Comparison of ENCODE assay signal across 9 cellular contexts in genomic region chr16:75105306-75106061, GRCh38. TPM values are rescaled to one million over a fixed set of nuclear protein-coding genes. Genes with fewer than 3 reads are reported as not detected.
DNase-seq lines count a peak whose midpoint lies in the region; ATAC-seq, FAIRE-seq and TF ChIP-seq lines count a peak whose summit lies in the region.
"Had no signal": no experiment of that assay in that cellular context is flagged by ENCODE, and none has a peak within 500 bp of the region (broad histone marks: within the 10 kb centered on the region; RNA-seq: fewer than 3 reads in every experiment).

No MANE protein-coding gene starts in this region.

- H3K27me3 ChIP-seq in HepG2 (ENCODE audit: control insufficient read depth in 1 of 2, insufficient read depth in 2 of 2, low read length in 2 of 2) (no peaks in the 10 kb centered on the region), thymus (ENCODE audit: control insufficient read depth, insufficient read depth) (no peaks in the 10 kb centered on the region), foreskin keratinocyte (no peaks in the 10 kb centered on the region), mammary epithelial cell (ENCODE audit: insufficient read depth, low read length) (no peaks in the 10 kb centered on the region)

- no peak for TF ChIP-seq POLR2A in HepG2 (IDR thresholded peaks at IDR 0.05; ENCODE audit: insufficient read depth in 1 of 2, low read depth in 2 of 2, low read length in 2 of 2)

- TF ChIP-seq EP300 in HepG2 (IDR thresholded peaks at IDR 0.05; ENCODE audit: low read depth in 2 of 2, low read length in 2 of 2) (no peak), HepG2 (CRISPR knock-in tag; IDR thresholded peaks at IDR 0.05; ENCODE audit: borderline replicate concordance) (no peak)

- TF ChIP-seq CTCF in HepG2 (CRISPR knock-in tag; IDR thresholded peaks at IDR 0.05) (no peak), foreskin keratinocyte (conservative IDR thresholded peaks at IDR 0.05) (no peak), mammary epithelial cell (conservative IDR thresholded peaks at IDR 0.05 in 1 of 2, IDR thresholded peaks at IDR 0.05 in 1 of 2; ENCODE audit: extremely low read depth in 1 of 2, insufficient read depth in 1 of 2, low read depth in 1 of 2, low read length in 2 of 2) (no peak)

- no peak overlapping the region for H3K4me2 ChIP-seq in HepG2 (ENCODE audit: low read depth, low read length)
- no peak overlapping the region for H3K4me2 ChIP-seq in mammary epithelial cell (ENCODE audit: insufficient read depth, low read depth, low read length)

- peaks cover 6% of the 10 kb centered on the region for H4K20me1 ChIP-seq in HepG2 (ENCODE audit: insufficient read depth, low read length)
- H4K20me1 ChIP-seq in mammary epithelial cell (ENCODE audit: insufficient read depth, low read length): no peaks in the 10 kb centered on the region

- peaks cover 6% of the 10 kb centered on the region for H3K79me2 ChIP-seq in HepG2 (ENCODE audit: insufficient read depth, low read length)
- peaks cover 9% of the 10 kb centered on the region for H3K79me2 ChIP-seq in mammary epithelial cell (ENCODE audit: insufficient read depth, low read length)

- in situ Hi-C loops in HepG2 (cut with HindIII; ENCODE audit: extremely low pct_ligation_motif_present, low pct_unique_long_range_greater_than_20kb): loop anchor here (10.0 kb wide), 1 partner anchor 111 kb away; the partner anchor contains the start of gene ZNRF1
- in situ Hi-C loops in mammary epithelial cell (cut with MboI; ENCODE audit: low sequenced_read_pairs in 2 of 2): loop anchor here (5.0 to 25.0 kb wide), 3 partner anchors 103 to 393 kb away; partner anchors contain the start of genes MLKL (in 1 of the 2) and ZNRF1 (in 1 of the 2)

- H3K4me1 ChIP-seq in HepG2 (ENCODE audit: insufficient read depth, low read length): peaks cover 8% of the 10 kb centered on the region
- H3K4me1 ChIP-seq in thymus (ENCODE audit: control insufficient read depth, insufficient read depth, low read length): peaks cover 65% of the 10 kb centered on the region
- peaks cover 21% of the 10 kb centered on the region for H3K4me1 ChIP-seq in foreskin keratinocyte
- H3K4me1 ChIP-seq in mammary epithelial cell (ENCODE audit: insufficient read depth, low read length): peaks cover 28% of the 10 kb centered on the region

- H3K9ac ChIP-seq in HepG2 (ENCODE audit: insufficient read depth, low read depth, low read length) (no peak overlapping the region), mammary epithelial cell (ENCODE audit: insufficient read depth, low read length) (no peak overlapping the region)

- FAIRE-seq in HepG2 (lab: Jason Lieb, UNC): no peak

- POLR2A ChIA-PET in HepG2 (lab: Yijun Ruan, JAX): no interaction called here

- H3K9me3 ChIP-seq in HepG2 (ENCODE audit: low read length) (no peaks in the 10 kb centered on the region), thymus (ENCODE audit: control insufficient read depth) (no peaks in the 10 kb centered on the region), mammary epithelial cell (replicated peaks; ENCODE audit: insufficient read depth, low read length) (no peaks in the 10 kb centered on the region)

- dilution Hi-C loops in mammary epithelial cell (cut with HindIII; ENCODE audit: low sequenced_read_pairs): loop anchor here (5.0 kb wide), 1 partner anchor 88 kb away; no protein-coding TSS in a partner anchor

- CTCF ChIA-PET in HepG2 (lab: Yijun Ruan, JAX; ENCODE audit: low intra/inter-chr PET ratio, low total read pairs) (no interaction called here), mammary epithelial cell (lab: Charles Lee; ENCODE audit: low non-redundant PET) (no interaction called here)

- H2AFZ ChIP-seq in HepG2 (ENCODE audit: low read length) (no peak overlapping the region), mammary epithelial cell (ENCODE audit: low read depth, low read length) (no peak overlapping the region)

- WGBS in HepG2 (ENCODE audit: low lambda C conversion rate): 100% methylated on average over 6 of the region's 10 CpGs
- WGBS in thymus: 55% methylated on average over 10 of the region's 10 CpGs
- 84% methylated on average over 8 of the region's 10 CpGs for WGBS in mammary epithelial cell (ENCODE audit: low coverage, missing lambda C conversion rate)

- intact Hi-C loops in HepG2 (cut with micrococcal nuclease; ENCODE audit: unreplicated experiment): no loop called here
- intact Hi-C loops in mammary epithelial cell (cut with micrococcal nuclease): no loop called here

- BruUV-seq in HepG2 (replicated peaks; lab: Mats Ljungman, UMichigan) (no TSS peak), mammary epithelial cell (replicated peaks; lab: Mats Ljungman, UMichigan) (no TSS peak)

- no peak for TF ChIP-seq RAD21 in HepG2 (CRISPR knock-in tag; IDR thresholded peaks at IDR 0.05)

- ATAC-seq in HepG2 (no peak), foreskin keratinocyte (no peak)
- ATAC-seq: effector memory CD8-positive, alpha-beta T cell had no signal

- H3K36me3 ChIP-seq in HepG2 (replicated peaks in 1 of 2; ENCODE audit: control insufficient read depth in 1 of 2, insufficient read depth in 2 of 2, low read length in 2 of 2) (peaks cover 27 to 57% of the 10 kb centered on the region in 2 experiments), thymus (ENCODE audit: control insufficient read depth, insufficient read depth) (peaks cover 20% of the 10 kb centered on the region), mammary epithelial cell (ENCODE audit: insufficient read depth, low read length) (no peaks in the 10 kb centered on the region)

- H3K4me3 ChIP-seq in HepG2 (replicated peaks in 1 of 3; ENCODE audit: insufficient read depth in 1 of 3, low read depth in 2 of 3, low read length in 3 of 3) (no peak overlapping the region), thymus (ENCODE audit: low read length) (no peak overlapping the region), mammary epithelial cell (replicated peaks in 1 of 3; ENCODE audit: insufficient read depth in 1 of 3, low read depth in 2 of 3, low read length in 3 of 3) (no peak overlapping the region)

- H3K27ac ChIP-seq in HepG2 (ENCODE audit: extremely low read length, insufficient read depth, low read length) (no peak overlapping the region), thymus (ENCODE audit: low read depth) (peak overlapping the region; percentile 72), foreskin keratinocyte (no peak overlapping the region), mammary epithelial cell (ENCODE audit: insufficient read depth, low read depth, low read length) (no peak overlapping the region)

- DNase-seq in NCI-H146 (lab: John Stamatoyannopoulos, UW) (peak; percentile 11), NCI-H146 treated with DMSO at 0.1 percent for 48 hours (lab: John Stamatoyannopoulos, UW; ENCODE audit: unreplicated experiment) (no peak), amygdala (lab: John Stamatoyannopoulos, UW) (peak in 38 of 56 donors; percentile 11 to 74 (median 41)), HepG2 (ENCODE audit: low spot score) (no peak), foreskin keratinocyte (no peak), mammary epithelial cell (no peak), NCI-H1048 (lab: John Stamatoyannopoulos, UW) (no peak)
- DNase-seq: effector memory CD8-positive, alpha-beta T cell had no signal

RNA-seq across cellular contexts. Expression of gene LDHD, which starts 11.1 kb away (rescaled TPM):
- total RNA-seq in HepG2 (2016; rRNA removed; fragmentation: Illumina TruSeq; extraction: Trizol) (9.1 and 9.3 TPM in 2 replicates), foreskin keratinocyte (0.48 and 0.49 TPM in 2 replicates), mammary epithelial cell (1 to 10 TPM in 1 of 2 donors, under 1 TPM in 1; 0.50 to 1.4 TPM)
- total RNA-seq in HepG2 (2016; cell fraction: cytosol; rRNA removed; fragmentation: Illumina TruSeq; extraction: Trizol; ENCODE audit: low read depth): 0.62 and 0.71 TPM in 2 replicates
- 8.4 and 10.2 TPM in 2 replicates for total RNA-seq in HepG2 (2016; cell fraction: insoluble cytoplasmic fraction; rRNA removed; fragmentation: Illumina TruSeq; extraction: Trizol)
- total RNA-seq in HepG2 (2016; cell fraction: membrane; rRNA removed; fragmentation: Illumina TruSeq; extraction: Trizol): 1.7 and 2.0 TPM in 2 replicates
- total RNA-seq in HepG2 (2016; cell fraction: nucleus; rRNA removed; fragmentation: Illumina TruSeq; extraction: Trizol): 7.0 and 9.0 TPM in 2 replicates
- polyA plus RNA-seq in HepG2 (2011; rRNA removed) (9.8 and 12.1 TPM in 2 replicates), thymus (1.6 TPM), foreskin keratinocyte (0.45 and 0.50 TPM in 2 replicates), mammary epithelial cell (0.16 TPM)
- 7.9 and 13.1 TPM in 2 replicates for polyA plus RNA-seq in HepG2 (2011; cell fraction: cytosol; rRNA removed)
- 32.0 and 36.9 TPM in 2 replicates for polyA plus RNA-seq in HepG2 (2011; cell fraction: nucleus; rRNA removed)
- 5.5 and 7.8 TPM in 2 replicates for polyA plus RNA-seq in HepG2 (2012)
- 0.62 and 0.71 TPM in 2 replicates for polyA plus RNA-seq in HepG2 (2016; cell fraction: cytosol; fragmentation: Illumina TruSeq; extraction: Trizol; ENCODE audit: low read depth)
- polyA plus RNA-seq in HepG2 (2016; cell fraction: insoluble cytoplasmic fraction; fragmentation: Illumina TruSeq; extraction: Trizol; ENCODE audit: low read depth): 7.5 and 8.7 TPM in 2 replicates
- 1.4 and 1.6 TPM in 2 replicates for polyA plus RNA-seq in HepG2 (2016; cell fraction: membrane; fragmentation: Illumina TruSeq; extraction: Trizol; ENCODE audit: low read depth)
- polyA plus RNA-seq in HepG2 (2016; cell fraction: nucleus; fragmentation: Illumina TruSeq; extraction: Trizol; ENCODE audit: insufficient read depth, low read depth): 12.5 and 13.2 TPM in 2 replicates
- polyA minus RNA-seq in HepG2 (2011; rRNA and poly(A)+ RNA removed; ENCODE audit: low replicate concordance): 0.56 and 16.0 TPM in 2 replicates
- 5.1 and 5.6 TPM in 2 replicates for polyA minus RNA-seq in HepG2 (2011; cell fraction: cytosol; rRNA and poly(A)+ RNA removed)
- polyA minus RNA-seq in HepG2 (2011; cell fraction: nucleus; rRNA and poly(A)+ RNA removed): 11.2 and 12.2 TPM in 2 replicates
- not detected for polyA minus RNA-seq in mammary epithelial cell

RNA-seq across cellular contexts. Expression of gene ZFP1, which starts 42.8 kb away (rescaled TPM):
- 14.0 and 18.8 TPM in 2 replicates for total RNA-seq in HepG2 (2016; rRNA removed; fragmentation: Illumina TruSeq; extraction: Trizol)
- total RNA-seq in HepG2 (2016; cell fraction: cytosol; rRNA removed; fragmentation: Illumina TruSeq; extraction: Trizol; ENCODE audit: low read depth): 2.3 TPM in 2 replicates
- total RNA-seq in HepG2 (2016; cell fraction: insoluble cytoplasmic fraction; rRNA removed; fragmentation: Illumina TruSeq; extraction: Trizol): 13.8 and 20.4 TPM in 2 replicates
- total RNA-seq in HepG2 (2016; cell fraction: membrane; rRNA removed; fragmentation: Illumina TruSeq; extraction: Trizol): 8.4 and 9.4 TPM in 2 replicates
- 13.2 and 13.5 TPM in 2 replicates for total RNA-seq in HepG2 (2016; cell fraction: nucleus; rRNA removed; fragmentation: Illumina TruSeq; extraction: Trizol)
- polyA plus RNA-seq in HepG2 (2011; rRNA removed): 6.6 and 8.3 TPM in 2 replicates
- polyA plus RNA-seq in HepG2 (2011; cell fraction: cytosol; rRNA removed): 3.6 and 6.5 TPM in 2 replicates
- polyA plus RNA-seq in HepG2 (2011; cell fraction: nucleus; rRNA removed): 4.8 TPM in 2 replicates
- polyA plus RNA-seq in HepG2 (2012): 9.9 and 11.6 TPM in 2 replicates
- polyA plus RNA-seq in HepG2 (2016; cell fraction: cytosol; fragmentation: Illumina TruSeq; extraction: Trizol; ENCODE audit: low read depth): 0.85 and 1.1 TPM in 2 replicates
- polyA plus RNA-seq in HepG2 (2016; cell fraction: insoluble cytoplasmic fraction; fragmentation: Illumina TruSeq; extraction: Trizol; ENCODE audit: low read depth): 14.9 and 16.4 TPM in 2 replicates
- polyA plus RNA-seq in HepG2 (2016; cell fraction: membrane; fragmentation: Illumina TruSeq; extraction: Trizol; ENCODE audit: low read depth): 3.1 and 3.8 TPM in 2 replicates
- 13.5 and 13.6 TPM in 2 replicates for polyA plus RNA-seq in HepG2 (2016; cell fraction: nucleus; fragmentation: Illumina TruSeq; extraction: Trizol; ENCODE audit: insufficient read depth, low read depth)
- 9.0 and 12.5 TPM in 2 replicates for polyA minus RNA-seq in HepG2 (2011; rRNA and poly(A)+ RNA removed; ENCODE audit: low replicate concordance)
- polyA minus RNA-seq in HepG2 (2011; cell fraction: cytosol; rRNA and poly(A)+ RNA removed): 14.7 and 14.8 TPM in 2 replicates
- 12.1 and 16.3 TPM in 2 replicates for polyA minus RNA-seq in HepG2 (2011; cell fraction: nucleus; rRNA and poly(A)+ RNA removed)
- polyA plus RNA-seq in thymus: 10.8 TPM
- 12.9 and 15.5 TPM in 2 replicates for total RNA-seq in foreskin keratinocyte
- 2.7 and 4.3 TPM in 2 replicates for polyA plus RNA-seq in foreskin keratinocyte
- 10 to 100 TPM; 11.9 to 13.7 TPM for total RNA-seq in mammary epithelial cell
- polyA plus RNA-seq in mammary epithelial cell: 6.4 TPM
- polyA minus RNA-seq in mammary epithelial cell: 4.1 TPM

Comparison
In these comparisons a context has a peak if more than half of its experiments do, and no peak if none do; other contexts are left out.
1. DNase-seq: peak in NCI-H146 (single experiment) and amygdala (38 of 56); none in NCI-H146 treated with DMSO at 0.1 percent for 48 hours (single experiment), HepG2 (single experiment), foreskin keratinocyte (0 of 2), mammary epithelial cell (single experiment) and NCI-H1048 (single experiment).